In genomic region chr1:174158767-174159252, GRCh38 we compare ENCODE assay signal across 1 cellular context.
TF ChIP-seq lines count a peak whose summit lies in the region.

No MANE protein-coding gene starts in this region.

TF ChIP-seq in K562, 482 proteins besides CTCF, POLR2A, EP300 and RAD21 (continued from another document and continues in another):
- peak in 1 of 2 experiments; percentile 76 for TF ChIP-seq E2F6 (IDR thresholded peaks at IDR 0.05; ENCODE audit: borderline replicate concordance in 1 of 2, extremely low read depth in 1 of 2, insufficient read depth in 1 of 2, insufficient read length in 1 of 2, low read depth in 1 of 2, low read length in 1 of 2, poor library complexity in 1 of 2, severe bottlenecking in 1 of 2)
- TF ChIP-seq DACH1 (IDR thresholded peaks at IDR 0.05; ENCODE audit: partially characterized antibody), result no peak
- 0 out of 2 replicates have a peak, but pooled peaks have one; percentile 29 for TF ChIP-seq THAP12 (CRISPR knock-in tag; IDR thresholded peaks at IDR 0.05)
- no peak; the same call in 1 of the 2 replicates for TF ChIP-seq DMBX1 (CRISPR knock-in tag; IDR thresholded peaks at IDR 0.05; ENCODE audit: borderline replicate concordance)
- no peak for TF ChIP-seq ZNF717 (CRISPR knock-in tag; IDR thresholded peaks at IDR 0.05)
- no peak for TF ChIP-seq SMARCE1 (IDR thresholded peaks at IDR 0.05)
- no peak for TF ChIP-seq MTA2 (IDR thresholded peaks at IDR 0.05; ENCODE audit: low read depth)
- no peak for TF ChIP-seq ZHX1 (conservative IDR thresholded peaks at IDR 0.05; ENCODE audit: low read length)
- no peak for TF ChIP-seq ZBTB43 (CRISPR knock-in tag; IDR thresholded peaks at IDR 0.05)
- no peak for TF ChIP-seq HES1 (IDR thresholded peaks at IDR 0.05; ENCODE audit: low read depth)
- no peak for TF ChIP-seq MCM3 (IDR thresholded peaks at IDR 0.05)
- TF ChIP-seq NBN (IDR thresholded peaks at IDR 0.05; ENCODE audit: low read depth), result peak; percentile 53; the same call in 1 of the 2 replicates
- no peak for TF ChIP-seq ZKSCAN8 (CRISPR knock-in tag; IDR thresholded peaks at IDR 0.05)
- no peak for TF ChIP-seq SIN3B (IDR thresholded peaks at IDR 0.05; ENCODE audit: low read depth)
- TF ChIP-seq ZBTB40 (IDR thresholded peaks at IDR 0.05), result peak; percentile 62; the same call in 1 of the 2 replicates
- TF ChIP-seq ZBTB40 (CRISPR knock-in tag; IDR thresholded peaks at IDR 0.05), result no peak
- no peak for TF ChIP-seq ZNF586 (CRISPR knock-in tag; conservative IDR thresholded peaks at IDR 0.05)
- 0 out of 2 replicates have a peak, but pooled peaks have one; percentile 13 for TF ChIP-seq XRCC5 (IDR thresholded peaks at IDR 0.05; ENCODE audit: low read depth, low read length)
- no peak for TF ChIP-seq CXXC5 (CRISPR knock-in tag; IDR thresholded peaks at IDR 0.05)
- TF ChIP-seq ZBTB12 (CRISPR knock-in tag; IDR thresholded peaks at IDR 0.05), result 0 out of 2 replicates have a peak, but pooled peaks have one; percentile 5
- no peak for TF ChIP-seq ETV6 (IDR thresholded peaks at IDR 0.05; ENCODE audit: borderline replicate concordance in 1 of 2, low read depth in 2 of 2, low read length in 1 of 2)
- TF ChIP-seq ETV6 (CRISPR knock-in tag; IDR thresholded peaks at IDR 0.05; ENCODE audit: borderline replicate concordance), result no peak
- TF ChIP-seq HINFP (tag; conservative IDR thresholded peaks at IDR 0.05; ENCODE audit: low read depth), result no peak
- no peak for TF ChIP-seq TFAM (CRISPR knock-in tag; conservative IDR thresholded peaks at IDR 0.05)
- TF ChIP-seq SETDB1 (IDR thresholded peaks at IDR 0.05; ENCODE audit: low read length), result no peak
- no peak; the same call in 1 of the 2 replicates for TF ChIP-seq KLF6 (CRISPR knock-in tag; IDR thresholded peaks at IDR 0.05; ENCODE audit: borderline replicate concordance)
- TF ChIP-seq FOXK1 (CRISPR knock-in tag; IDR thresholded peaks at IDR 0.05; ENCODE audit: borderline replicate concordance), result no peak
- TF ChIP-seq FOXA3 (CRISPR knock-in tag; conservative IDR thresholded peaks at IDR 0.05 in 1 of 2, IDR thresholded peaks at IDR 0.05 in 1 of 2), result no peak
- no peak for TF ChIP-seq CEBPB (tag; IDR thresholded peaks at IDR 0.05)
- TF ChIP-seq ZFP30 (CRISPR knock-in tag; IDR thresholded peaks at IDR 0.05; ENCODE audit: borderline replicate concordance), result no peak
- TF ChIP-seq HIVEP1 (CRISPR knock-in tag; IDR thresholded peaks at IDR 0.05), result no peak
- TF ChIP-seq SMARCA4 (IDR thresholded peaks at IDR 0.05), result peak; percentile 57; the same call in 1 of the 2 replicates
- no peak for TF ChIP-seq CCNT2 (IDR thresholded peaks at IDR 0.05; ENCODE audit: borderline replicate concordance, extremely low read depth, insufficient read length, low read depth, low read length)
- peak; percentile 47; the same call in 1 of the 2 replicates for TF ChIP-seq SMARCC2 (IDR thresholded peaks at IDR 0.05; ENCODE audit: low read depth)
- TF ChIP-seq SRF (CRISPR knock-in tag; IDR thresholded peaks at IDR 0.05), result peak in 1 of 2 experiments; percentile 62; a peak in 2 of 4 replicates
- TF ChIP-seq CHD4 (IDR thresholded peaks at IDR 0.05; ENCODE audit: insufficient read depth, insufficient replicate concordance, low read depth, low read length, poor library complexity, severe bottlenecking), result no peak
